1 cellular context compared by ENCODE assay signal in the genomic region with DNA sequence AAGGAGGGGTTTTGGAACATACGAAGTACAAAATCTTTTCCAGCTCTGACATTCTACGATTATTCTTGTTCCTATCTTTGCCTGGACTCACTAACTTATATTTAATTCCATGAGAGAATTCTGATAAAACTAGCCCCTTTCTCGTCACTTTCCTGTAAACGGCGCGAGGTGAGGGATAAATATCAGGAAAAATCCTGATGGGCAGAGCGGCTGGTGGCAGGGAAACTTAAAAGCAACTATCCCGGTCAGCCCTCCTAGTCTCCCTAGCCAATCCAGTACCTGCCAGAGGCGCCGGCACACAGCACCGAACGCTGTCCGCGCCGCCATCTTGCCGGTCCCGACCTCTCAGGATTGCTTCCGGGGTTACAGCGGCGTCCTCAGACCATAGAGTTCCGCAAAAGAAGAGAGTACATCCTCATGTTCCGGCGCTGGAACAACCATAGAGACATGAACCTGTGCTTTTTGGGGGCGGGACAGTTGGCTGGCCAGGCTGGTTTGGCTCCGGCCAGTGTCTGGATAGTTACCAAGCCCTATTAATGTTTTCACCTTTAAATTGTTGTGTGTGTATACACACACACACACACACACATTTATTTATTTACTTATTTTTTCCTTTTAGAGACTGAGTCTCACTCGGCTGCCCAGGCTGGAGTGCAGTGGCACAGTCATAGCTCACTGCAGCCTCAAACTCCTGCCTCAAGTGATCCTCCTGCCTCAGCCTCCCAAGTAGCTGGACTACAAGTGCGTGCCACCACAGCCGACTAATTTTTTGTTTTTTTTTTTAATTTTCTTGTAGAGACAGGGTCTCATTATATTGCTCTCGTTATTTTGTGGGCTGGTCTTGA.
TF ChIP-seq lines count a peak whose summit lies in the region.

A gene (minus strand): TSS at position 339 of the 845 bp plus-strand sequence. CDS start 12 bp downstream, at position 327.

TF ChIP-seq in HepG2, 621 proteins besides CTCF, POLR2A, EP300 and RAD21 (continued from another document and continues in another):
- TF ChIP-seq PHF5A (CRISPR knock-in tag; IDR thresholded peaks at IDR 0.05; ENCODE audit: low read depth, unreplicated experiment), result peak; percentile 78
- no peak for TF ChIP-seq HHEX (CRISPR knock-in tag; IDR thresholded peaks at IDR 0.05)
- no peak for TF ChIP-seq ZIK1 (CRISPR knock-in tag; IDR thresholded peaks at IDR 0.05; ENCODE audit: borderline replicate concordance, low read depth)
- TF ChIP-seq, protein P1, sequence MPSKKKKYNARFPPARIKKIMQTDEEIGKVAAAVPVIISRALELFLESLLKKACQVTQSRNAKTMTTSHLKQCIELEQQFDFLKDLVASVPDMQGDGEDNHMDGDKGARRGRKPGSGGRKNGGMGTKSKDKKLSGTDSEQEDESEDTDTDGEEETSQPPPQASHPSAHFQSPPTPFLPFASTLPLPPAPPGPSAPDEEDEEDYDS (CRISPR knock-in tag; IDR thresholded peaks at IDR 0.05), result peak; percentile 81
- TF ChIP-seq, protein P2, sequence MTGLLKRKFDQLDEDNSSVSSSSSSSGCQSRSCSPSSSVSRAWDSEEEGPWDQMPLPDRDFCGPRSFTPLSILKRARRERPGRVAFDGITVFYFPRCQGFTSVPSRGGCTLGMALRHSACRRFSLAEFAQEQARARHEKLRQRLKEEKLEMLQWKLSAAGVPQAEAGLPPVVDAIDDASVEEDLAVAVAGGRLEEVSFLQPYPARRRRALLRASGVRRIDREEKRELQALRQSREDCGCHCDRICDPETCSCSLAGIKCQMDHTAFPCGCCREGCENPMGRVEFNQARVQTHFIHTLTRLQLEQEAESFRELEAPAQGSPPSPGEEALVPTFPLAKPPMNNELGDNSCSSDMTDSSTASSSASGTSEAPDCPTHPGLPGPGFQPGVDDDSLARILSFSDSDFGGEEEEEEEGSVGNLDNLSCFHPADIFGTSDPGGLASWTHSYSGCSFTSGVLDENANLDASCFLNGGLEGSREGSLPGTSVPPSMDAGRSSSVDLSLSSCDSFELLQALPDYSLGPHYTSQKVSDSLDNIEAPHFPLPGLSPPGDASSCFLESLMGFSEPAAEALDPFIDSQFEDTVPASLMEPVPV (CRISPR knock-in tag; IDR thresholded peaks at IDR 0.05), result no peak
- TF ChIP-seq SAFB2 (CRISPR knock-in tag; IDR thresholded peaks at IDR 0.05; ENCODE audit: borderline replicate concordance, low read depth), result no peak
- 0 out of 2 replicates have a peak, but pooled peaks have one; percentile 19 for TF ChIP-seq NFYC (CRISPR knock-in tag; IDR thresholded peaks at IDR 0.05)
- TF ChIP-seq ZNF674 (CRISPR knock-in tag; IDR thresholded peaks at IDR 0.05; ENCODE audit: low read depth), result no peak
- TF ChIP-seq ZNF383 (CRISPR knock-in tag; IDR thresholded peaks at IDR 0.05; ENCODE audit: borderline replicate concordance), result no peak
- peak; percentile 90; the same call in 1 of the 2 replicates for TF ChIP-seq ZNF766 (CRISPR knock-in tag; IDR thresholded peaks at IDR 0.05; ENCODE audit: borderline replicate concordance)
- TF ChIP-seq SMARCE1 (IDR thresholded peaks at IDR 0.05; ENCODE audit: borderline replicate concordance), result no peak
- no peak for TF ChIP-seq SRF (IDR thresholded peaks at IDR 0.05; ENCODE audit: low read depth, low read length)
- TF ChIP-seq, protein P3, sequence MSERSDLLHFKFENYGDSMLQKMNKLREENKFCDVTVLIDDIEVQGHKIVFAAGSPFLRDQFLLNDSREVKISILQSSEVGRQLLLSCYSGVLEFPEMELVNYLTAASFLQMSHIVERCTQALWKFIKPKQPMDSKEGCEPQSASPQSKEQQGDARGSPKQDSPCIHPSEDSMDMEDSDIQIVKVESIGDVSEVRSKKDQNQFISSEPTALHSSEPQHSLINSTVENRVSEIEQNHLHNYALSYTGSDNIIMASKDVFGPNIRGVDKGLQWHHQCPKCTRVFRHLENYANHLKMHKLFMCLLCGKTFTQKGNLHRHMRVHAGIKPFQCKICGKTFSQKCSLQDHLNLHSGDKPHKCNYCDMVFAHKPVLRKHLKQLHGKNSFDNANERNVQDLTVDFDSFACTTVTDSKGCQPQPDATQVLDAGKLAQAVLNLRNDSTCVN (CRISPR knock-in tag; IDR thresholded peaks at IDR 0.05; ENCODE audit: borderline replicate concordance), result peak; percentile 84; the same call in 1 of the 2 replicates
- no peak for TF ChIP-seq NCOR1 (IDR thresholded peaks at IDR 0.05; ENCODE audit: borderline replicate concordance, low read length)
- TF ChIP-seq, protein P4, sequence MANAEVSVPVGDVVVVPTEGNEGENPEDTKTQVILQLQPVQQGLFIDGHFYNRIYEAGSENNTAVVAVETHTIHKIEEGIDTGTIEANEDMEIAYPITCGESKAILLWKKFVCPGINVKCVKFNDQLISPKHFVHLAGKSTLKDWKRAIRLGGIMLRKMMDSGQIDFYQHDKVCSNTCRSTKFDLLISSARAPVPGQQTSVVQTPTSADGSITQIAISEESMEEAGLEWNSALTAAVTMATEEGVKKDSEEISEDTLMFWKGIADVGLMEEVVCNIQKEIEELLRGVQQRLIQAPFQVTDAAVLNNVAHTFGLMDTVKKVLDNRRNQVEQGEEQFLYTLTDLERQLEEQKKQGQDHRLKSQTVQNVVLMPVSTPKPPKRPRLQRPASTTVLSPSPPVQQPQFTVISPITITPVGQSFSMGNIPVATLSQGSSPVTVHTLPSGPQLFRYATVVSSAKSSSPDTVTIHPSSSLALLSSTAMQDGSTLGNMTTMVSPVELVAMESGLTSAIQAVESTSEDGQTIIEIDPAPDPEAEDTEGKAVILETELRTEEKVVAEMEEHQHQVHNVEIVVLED (CRISPR knock-in tag; IDR thresholded peaks at IDR 0.05; ENCODE audit: borderline replicate concordance), result peak; percentile 86
- no peak for TF ChIP-seq ZNF274 (CRISPR knock-in tag; IDR thresholded peaks at IDR 0.05)
- TF ChIP-seq, protein P5, sequence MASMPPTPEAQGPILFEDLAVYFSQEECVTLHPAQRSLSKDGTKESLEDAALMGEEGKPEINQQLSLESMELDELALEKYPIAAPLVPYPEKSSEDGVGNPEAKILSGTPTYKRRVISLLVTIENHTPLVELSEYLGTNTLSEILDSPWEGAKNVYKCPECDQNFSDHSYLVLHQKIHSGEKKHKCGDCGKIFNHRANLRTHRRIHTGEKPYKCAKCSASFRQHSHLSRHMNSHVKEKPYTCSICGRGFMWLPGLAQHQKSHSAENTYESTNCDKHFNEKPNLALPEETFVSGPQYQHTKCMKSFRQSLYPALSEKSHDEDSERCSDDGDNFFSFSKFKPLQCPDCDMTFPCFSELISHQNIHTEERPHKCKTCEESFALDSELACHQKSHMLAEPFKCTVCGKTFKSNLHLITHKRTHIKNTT (CRISPR knock-in tag; IDR thresholded peaks at IDR 0.05), result no peak
- TF ChIP-seq FOXA1 (IDR thresholded peaks at IDR 0.05), result no peak
- peak; percentile 16; the same call in 1 of the 2 replicates for TF ChIP-seq FOXA1 (CRISPR knock-in tag; IDR thresholded peaks at IDR 0.05)
- no peak for TF ChIP-seq ZNF382 (CRISPR knock-in tag; IDR thresholded peaks at IDR 0.05; ENCODE audit: borderline replicate concordance)
- no peak for TF ChIP-seq DPF2 (CRISPR knock-in tag; IDR thresholded peaks at IDR 0.05; ENCODE audit: borderline replicate concordance, low read depth)
- no peak for TF ChIP-seq SSRP1 (CRISPR knock-in tag; IDR thresholded peaks at IDR 0.05)
- peak; percentile 78 for TF ChIP-seq GATAD2A (CRISPR knock-in tag; IDR thresholded peaks at IDR 0.05)
- TF ChIP-seq ZNF484 (CRISPR knock-in tag; IDR thresholded peaks at IDR 0.05; ENCODE audit: borderline replicate concordance, low read depth), result no peak
- peak; percentile 94; the same call in 1 of the 2 replicates for TF ChIP-seq HOXA5 (CRISPR knock-in tag; IDR thresholded peaks at IDR 0.05)
- TF ChIP-seq ZFX (CRISPR knock-in tag; IDR thresholded peaks at IDR 0.05; ENCODE audit: low read depth), result peak; percentile 72
- no peak for TF ChIP-seq ZNF367 (CRISPR knock-in tag; IDR thresholded peaks at IDR 0.05; ENCODE audit: borderline replicate concordance)
- peak; percentile 100 for TF ChIP-seq NR2C2 (CRISPR knock-in tag; IDR thresholded peaks at IDR 0.05; ENCODE audit: borderline replicate concordance)
- no peak for TF ChIP-seq ZNF333 (CRISPR knock-in tag; IDR thresholded peaks at IDR 0.05; ENCODE audit: borderline replicate concordance)
- TF ChIP-seq, protein P6, sequence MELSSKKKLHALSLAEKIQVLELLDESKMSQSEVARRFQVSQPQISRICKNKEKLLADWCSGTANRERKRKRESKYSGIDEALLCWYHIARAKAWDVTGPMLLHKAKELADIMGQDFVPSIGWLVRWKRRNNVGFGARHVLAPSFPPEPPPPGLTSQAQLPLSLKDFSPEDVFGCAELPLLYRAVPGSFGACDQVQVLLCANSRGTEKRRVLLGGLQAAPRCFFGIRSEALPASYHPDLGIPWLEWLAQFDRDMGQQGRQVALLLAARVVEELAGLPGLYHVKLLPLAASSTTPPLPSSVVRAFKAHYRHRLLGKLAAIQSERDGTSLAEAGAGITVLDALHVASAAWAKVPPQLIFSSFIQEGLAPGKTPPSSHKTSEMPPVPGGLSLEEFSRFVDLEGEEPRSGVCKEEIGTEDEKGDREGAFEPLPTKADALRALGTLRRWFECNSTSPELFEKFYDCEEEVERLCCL (CRISPR knock-in tag; IDR thresholded peaks at IDR 0.05; ENCODE audit: borderline replicate concordance), result no peak
- TF ChIP-seq ZNF7 (CRISPR knock-in tag; IDR thresholded peaks at IDR 0.05), result peak; percentile 29; the same call in 1 of the 2 replicates
- TF ChIP-seq, protein P7, sequence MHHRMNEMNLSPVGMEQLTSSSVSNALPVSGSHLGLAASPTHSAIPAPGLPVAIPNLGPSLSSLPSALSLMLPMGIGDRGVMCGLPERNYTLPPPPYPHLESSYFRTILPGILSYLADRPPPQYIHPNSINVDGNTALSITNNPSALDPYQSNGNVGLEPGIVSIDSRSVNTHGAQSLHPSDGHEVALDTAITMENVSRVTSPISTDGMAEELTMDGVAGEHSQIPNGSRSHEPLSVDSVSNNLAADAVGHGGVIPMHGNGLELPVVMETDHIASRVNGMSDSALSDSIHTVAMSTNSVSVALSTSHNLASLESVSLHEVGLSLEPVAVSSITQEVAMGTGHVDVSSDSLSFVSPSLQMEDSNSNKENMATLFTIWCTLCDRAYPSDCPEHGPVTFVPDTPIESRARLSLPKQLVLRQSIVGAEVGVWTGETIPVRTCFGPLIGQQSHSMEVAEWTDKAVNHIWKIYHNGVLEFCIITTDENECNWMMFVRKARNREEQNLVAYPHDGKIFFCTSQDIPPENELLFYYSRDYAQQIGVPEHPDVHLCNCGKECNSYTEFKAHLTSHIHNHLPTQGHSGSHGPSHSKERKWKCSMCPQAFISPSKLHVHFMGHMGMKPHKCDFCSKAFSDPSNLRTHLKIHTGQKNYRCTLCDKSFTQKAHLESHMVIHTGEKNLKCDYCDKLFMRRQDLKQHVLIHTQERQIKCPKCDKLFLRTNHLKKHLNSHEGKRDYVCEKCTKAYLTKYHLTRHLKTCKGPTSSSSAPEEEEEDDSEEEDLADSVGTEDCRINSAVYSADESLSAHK (CRISPR knock-in tag; IDR thresholded peaks at IDR 0.05; ENCODE audit: borderline replicate concordance), result no peak; the same call in 1 of the 2 replicates
- no peak for TF ChIP-seq SP1 (IDR thresholded peaks at IDR 0.05)
- 0 out of 2 replicates have a peak, but pooled peaks have one; percentile 59 for TF ChIP-seq SP1 (CRISPR knock-in tag; IDR thresholded peaks at IDR 0.05)
- TF ChIP-seq, protein P8, sequence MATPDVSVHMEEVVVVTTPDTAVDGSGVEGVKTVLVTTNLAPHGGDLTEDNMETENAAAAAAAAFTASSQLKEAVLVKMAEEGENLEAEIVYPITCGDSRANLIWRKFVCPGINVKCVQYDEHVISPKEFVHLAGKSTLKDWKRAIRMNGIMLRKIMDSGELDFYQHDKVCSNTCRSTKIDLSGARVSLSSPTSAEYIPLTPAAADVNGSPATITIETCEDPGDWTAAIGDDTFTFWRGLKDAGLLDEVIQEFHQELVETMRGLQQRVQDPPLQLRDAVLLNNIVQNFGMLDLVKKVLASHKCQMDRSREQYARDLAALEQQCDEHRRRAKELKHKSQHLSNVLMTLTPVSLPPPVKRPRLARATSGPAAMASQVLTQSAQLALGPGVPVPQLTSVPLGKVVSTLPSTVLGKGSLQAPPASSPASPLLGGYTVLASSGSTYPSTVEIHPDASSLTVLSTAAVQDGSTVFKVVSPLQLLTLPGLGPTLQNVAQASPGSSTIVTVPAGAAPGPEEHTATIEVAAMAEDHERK (CRISPR knock-in tag; IDR thresholded peaks at IDR 0.05; ENCODE audit: low read depth), result peak; percentile 52; the same call in 1 of the 2 replicates
- TF ChIP-seq SCMH1 (CRISPR knock-in tag; IDR thresholded peaks at IDR 0.05; ENCODE audit: borderline replicate concordance), result no peak
- peak; percentile 33; the same call in 1 of the 2 replicates for TF ChIP-seq CREB1 (IDR thresholded peaks at IDR 0.05)
- TF ChIP-seq CREB1 (CRISPR knock-in tag; IDR thresholded peaks at IDR 0.05), result peak; percentile 95
- TF ChIP-seq ZNF44 (CRISPR knock-in tag; IDR thresholded peaks at IDR 0.05), result no peak
- TF ChIP-seq, protein P9, sequence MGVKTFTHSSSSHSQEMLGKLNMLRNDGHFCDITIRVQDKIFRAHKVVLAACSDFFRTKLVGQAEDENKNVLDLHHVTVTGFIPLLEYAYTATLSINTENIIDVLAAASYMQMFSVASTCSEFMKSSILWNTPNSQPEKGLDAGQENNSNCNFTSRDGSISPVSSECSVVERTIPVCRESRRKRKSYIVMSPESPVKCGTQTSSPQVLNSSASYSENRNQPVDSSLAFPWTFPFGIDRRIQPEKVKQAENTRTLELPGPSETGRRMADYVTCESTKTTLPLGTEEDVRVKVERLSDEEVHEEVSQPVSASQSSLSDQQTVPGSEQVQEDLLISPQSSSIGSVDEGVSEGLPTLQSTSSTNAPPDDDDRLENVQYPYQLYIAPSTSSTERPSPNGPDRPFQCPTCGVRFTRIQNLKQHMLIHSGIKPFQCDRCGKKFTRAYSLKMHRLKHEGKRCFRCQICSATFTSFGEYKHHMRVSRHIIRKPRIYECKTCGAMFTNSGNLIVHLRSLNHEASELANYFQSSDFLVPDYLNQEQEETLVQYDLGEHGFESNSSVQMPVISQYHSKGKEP (CRISPR knock-in tag; IDR thresholded peaks at IDR 0.05), result no peak
- TF ChIP-seq KDM3A (CRISPR knock-in tag; IDR thresholded peaks at IDR 0.05; ENCODE audit: low read depth), result peak; percentile 93
- TF ChIP-seq, protein P10, sequence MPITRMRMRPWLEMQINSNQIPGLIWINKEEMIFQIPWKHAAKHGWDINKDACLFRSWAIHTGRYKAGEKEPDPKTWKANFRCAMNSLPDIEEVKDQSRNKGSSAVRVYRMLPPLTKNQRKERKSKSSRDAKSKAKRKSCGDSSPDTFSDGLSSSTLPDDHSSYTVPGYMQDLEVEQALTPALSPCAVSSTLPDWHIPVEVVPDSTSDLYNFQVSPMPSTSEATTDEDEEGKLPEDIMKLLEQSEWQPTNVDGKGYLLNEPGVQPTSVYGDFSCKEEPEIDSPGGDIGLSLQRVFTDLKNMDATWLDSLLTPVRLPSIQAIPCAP (CRISPR knock-in tag; IDR thresholded peaks at IDR 0.05; ENCODE audit: low read depth), result no peak
- TF ChIP-seq XRCC5 (optimal IDR thresholded peaks at IDR 0.05; ENCODE audit: low read length), result peak; percentile 82
- TF ChIP-seq, protein P11, sequence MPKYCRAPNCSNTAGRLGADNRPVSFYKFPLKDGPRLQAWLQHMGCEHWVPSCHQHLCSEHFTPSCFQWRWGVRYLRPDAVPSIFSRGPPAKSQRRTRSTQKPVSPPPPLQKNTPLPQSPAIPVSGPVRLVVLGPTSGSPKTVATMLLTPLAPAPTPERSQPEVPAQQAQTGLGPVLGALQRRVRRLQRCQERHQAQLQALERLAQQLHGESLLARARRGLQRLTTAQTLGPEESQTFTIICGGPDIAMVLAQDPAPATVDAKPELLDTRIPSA (CRISPR knock-in tag; IDR thresholded peaks at IDR 0.05; ENCODE audit: borderline replicate concordance), result no peak
- TF ChIP-seq SP140L (CRISPR knock-in tag; IDR thresholded peaks at IDR 0.05; ENCODE audit: borderline replicate concordance), result peak; percentile 81; the same call in 1 of the 2 replicates
- TF ChIP-seq HNRNPL (IDR thresholded peaks at IDR 0.05; ENCODE audit: low read depth, low read length), result no peak
- TF ChIP-seq ZNF557 (CRISPR knock-in tag; IDR thresholded peaks at IDR 0.05), result 0 out of 2 replicates have a peak, but pooled peaks have one; percentile 33
- TF ChIP-seq JDP2 (CRISPR knock-in tag; IDR thresholded peaks at IDR 0.05; ENCODE audit: borderline replicate concordance), result no peak
